In the genomic region with DNA sequence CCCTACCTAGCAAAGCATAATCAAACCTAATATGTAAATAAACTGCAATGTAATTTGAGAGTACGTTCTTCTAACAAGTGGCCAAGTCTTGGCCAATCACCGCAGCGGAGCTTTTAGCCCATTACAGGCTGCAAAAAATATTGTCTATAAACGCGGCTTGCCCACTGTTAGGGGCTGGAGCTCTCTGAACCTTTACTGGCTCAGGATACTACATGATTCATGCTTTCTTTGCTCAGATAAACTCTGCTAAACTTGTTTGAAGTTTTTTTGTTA, we compare ENCODE assay signal across 11 cellular contexts. TPM values are rescaled to one million over a fixed set of nuclear protein-coding genes. Genes with fewer than 3 reads are reported as not detected.
DNase-seq lines count a peak whose midpoint lies in the region; ATAC-seq and TF ChIP-seq lines count a peak whose summit lies in the region.
"Had no signal": no experiment of that assay in that cellular context is flagged by ENCODE, and none has a peak within 500 bp of the region (broad histone marks: within the 10 kb centered on the region; RNA-seq: fewer than 3 reads in every experiment).

No MANE protein-coding gene starts in this region.

- H3K4me3 ChIP-seq in HCT116 (replicated peaks in 1 of 2; ENCODE audit: low read depth in 1 of 2, low read length in 2 of 2) (no peak overlapping the region; a peak in 1 of 4 replicates), WERI-Rb-1 (ENCODE audit: low read depth, low read length) (peak overlapping the region; percentile 99), mucosa of rectum (ENCODE audit: low read length in 2 of 2) (peak overlapping the region; percentile 86 to 97)
- H3K4me3 ChIP-seq in effector memory CD4-positive, alpha-beta T cell (ENCODE audit: insufficient read depth, low read depth, low read length, poor library complexity, severe bottlenecking), result no peak overlapping the region

- POLR2A ChIA-PET in CD4-positive, alpha-beta T cell (lab: Charles Lee), result interaction anchor here (1.8 kb wide), 1 partner anchor 661 kb away, joined by 4 read pairs; a partner anchor contains a TSS
- POLR2A ChIA-PET in HCT116 (lab: Charles Lee), result no interaction called here
- POLR2A ChIA-PET in activated CD4-positive, alpha-beta T cell treated with anti-CD3 and anti-CD28 coated beads, Interleukin-2, amount 10 ng/mL, durations not matched to agents 7 days and 5 days (lab: Charles Lee), result no interaction called here

- no peaks in the 10 kb centered on the region for H3K9me2 ChIP-seq in HCT116 (ENCODE audit: insufficient read depth)

- CTCF ChIA-PET in CD4-positive, alpha-beta T cell (lab: Charles Lee), result no interaction called here
- CTCF ChIA-PET in HCT116 (lab: Charles Lee), result no interaction called here
- CTCF ChIA-PET in activated CD4-positive, alpha-beta T cell treated with anti-CD3 and anti-CD28 coated beads, Interleukin-2, amount 10 ng/mL, durations not matched to agents 7 days and 5 days (lab: Charles Lee), result no interaction called here

- ATAC-seq in CD4-positive, alpha-beta T cell (ENCODE audit: poor library complexity), result no peak
- ATAC-seq in HCT116 (no peak), GM21717 (IDR thresholded peaks at IDR 0.05; ENCODE audit: unreplicated experiment) (no peak), HG03571 (IDR thresholded peaks at IDR 0.05; ENCODE audit: unreplicated experiment) (no peak)

- peaks cover 38% of the 10 kb centered on the region for H3K79me2 ChIP-seq in HCT116 (ENCODE audit: insufficient read depth, low read length)

- intact Hi-C loops in CD4-positive, alpha-beta T cell (cut with DNase I, micrococcal nuclease), result loop anchor here (2.0 to 5.0 kb wide), 5 partner anchors 56 to 662 kb away; a partner anchor contains a TSS
- intact Hi-C loops in HCT116 (cut with micrococcal nuclease), result no loop called here

- H3K36me3 ChIP-seq in HCT116 (ENCODE audit: control insufficient read depth in 1 of 2, insufficient read depth in 2 of 2, low read length in 2 of 2) (no peaks in the 10 kb centered on the region), WERI-Rb-1 (no peaks in the 10 kb centered on the region; the same call in 1 of the 2 replicates), mucosa of rectum (ENCODE audit: control insufficient read depth in 2 of 2, insufficient read depth in 2 of 2, low read length in 2 of 2) (no peaks in the 10 kb centered on the region)
- no peaks in the 10 kb centered on the region for H3K36me3 ChIP-seq in effector memory CD4-positive, alpha-beta T cell (ENCODE audit: control insufficient read depth, insufficient read depth, low read length)

- H2AFZ ChIP-seq in HCT116 (ENCODE audit: low read depth, low read length, poor library complexity, severe bottlenecking), result peak overlapping the region; percentile 69

- peaks cover 79% of the 10 kb centered on the region for H3K4me1 Mint-ChIP-seq in CD4-positive, alpha-beta T cell (ENCODE audit: low read depth)
- H3K4me1 Mint-ChIP-seq in activated CD4-positive, alpha-beta T cell treated with anti-CD3 and anti-CD28 coated beads, Interleukin-2, amount 10 ng/mL, durations not matched to agents 7 days and 5 days, result peaks cover 35% of the 10 kb centered on the region

- H3K4me1 ChIP-seq in HCT116 (ENCODE audit: control insufficient read depth in 1 of 2, insufficient read depth in 2 of 2, low read length in 2 of 2) (peaks cover 0 to 18% of the 10 kb centered on the region in 2 experiments; a peak in 3 of 4 replicates), mucosa of rectum (ENCODE audit: control insufficient read depth in 2 of 2, insufficient read depth in 2 of 2, low read length in 2 of 2) (peaks cover 31 to 32% of the 10 kb centered on the region in 2 donors)
- peaks cover 8% of the 10 kb centered on the region for H3K4me1 ChIP-seq in effector memory CD4-positive, alpha-beta T cell (ENCODE audit: control insufficient read depth, insufficient read depth, low read length, poor library complexity, severe bottlenecking)

- peak overlapping the region; percentile 88 for H3K27ac Mint-ChIP-seq in CD4-positive, alpha-beta T cell
- H3K27ac Mint-ChIP-seq in activated CD4-positive, alpha-beta T cell treated with anti-CD3 and anti-CD28 coated beads, Interleukin-2, amount 10 ng/mL, durations not matched to agents 7 days and 5 days, result no peak overlapping the region

- H3K9ac ChIP-seq in HCT116 (ENCODE audit: low read length) (no peak overlapping the region), mucosa of rectum (ENCODE audit: low read depth in 1 of 2, low read length in 2 of 2) (no peak overlapping the region)

- BruUV-seq in HCT116 (replicated peaks; lab: Mats Ljungman, UMichigan), result no TSS peak

- H3K9me3 Mint-ChIP-seq in CD4-positive, alpha-beta T cell, result no peaks in the 10 kb centered on the region
- H3K9me3 Mint-ChIP-seq in activated CD4-positive, alpha-beta T cell treated with anti-CD3 and anti-CD28 coated beads, Interleukin-2, amount 10 ng/mL, durations not matched to agents 7 days and 5 days, result no peaks in the 10 kb centered on the region

- H3K27me3 Mint-ChIP-seq in CD4-positive, alpha-beta T cell, result no peaks in the 10 kb centered on the region
- H3K27me3 Mint-ChIP-seq in activated CD4-positive, alpha-beta T cell treated with anti-CD3 and anti-CD28 coated beads, Interleukin-2, amount 10 ng/mL, durations not matched to agents 7 days and 5 days, result no peaks in the 10 kb centered on the region

- DNase-seq in CD4-positive, alpha-beta T cell, result no peak
- DNase-seq in HCT116 (ENCODE audit: low read depth, low spot score) (no peak), WERI-Rb-1 (no peak)
- DNase-seq in activated CD4-positive, alpha-beta T cell treated with anti-CD3 and anti-CD28 coated beads, Interleukin-2, amount 10 ng/mL, durations not matched to agents 7 days and 5 days, result no peak
- no peak for DNase-seq in effector memory CD4-positive, alpha-beta T cell
- DNase-seq: activated CD4-positive, alpha-beta T cell treated with anti-CD3 and anti-CD28 coated beads for 1 hour; stimulated activated CD4-positive, alpha-beta T cell treated with anti-CD3 and anti-CD28 coated beads, Interleukin-15, amount 100 ng/mL, for 24 hours; substantia nigra had no signal

- peak overlapping the region; percentile 79 for H3K4me2 ChIP-seq in HCT116 (ENCODE audit: low read length)

- no peaks in the 10 kb centered on the region for H3K27me3 ChIP-seq in CD4-positive, alpha-beta T cell (ENCODE audit: control insufficient read depth, insufficient read depth, low read length)
- H3K27me3 ChIP-seq in HCT116 (ENCODE audit: insufficient read depth, low read length), result no peaks in the 10 kb centered on the region
- no peaks in the 10 kb centered on the region for H3K27me3 ChIP-seq in WERI-Rb-1 (ENCODE audit: insufficient read depth, low read depth, severe bottlenecking)
- H3K27me3 ChIP-seq in mucosa of rectum (ENCODE audit: control insufficient read depth in 2 of 2, insufficient read depth in 2 of 2, low read length in 2 of 2), result no peaks in the 10 kb centered on the region
- no peaks in the 10 kb centered on the region for H3K27me3 ChIP-seq in effector memory CD4-positive, alpha-beta T cell (replicated peaks; ENCODE audit: control insufficient read depth, insufficient read depth, low read length, poor library complexity, severe bottlenecking)

- no peaks in the 10 kb centered on the region for H3K9me3 ChIP-seq in CD4-positive, alpha-beta T cell (ENCODE audit: control insufficient read depth, low read length)
- H3K9me3 ChIP-seq in HCT116 (ENCODE audit: control insufficient read depth in 1 of 2, insufficient read depth in 1 of 2, low read depth in 1 of 2, low read length in 2 of 2), result no peaks in the 10 kb centered on the region
- no peaks in the 10 kb centered on the region for H3K9me3 ChIP-seq in WERI-Rb-1 (ENCODE audit: severe bottlenecking)
- H3K9me3 ChIP-seq in mucosa of rectum (ENCODE audit: control insufficient read depth in 2 of 2, low read length in 2 of 2), result no peaks in the 10 kb centered on the region
- H3K9me3 ChIP-seq in effector memory CD4-positive, alpha-beta T cell (ENCODE audit: control insufficient read depth, low read length), result no peaks in the 10 kb centered on the region

- TF ChIP-seq POLR2A in HCT116 (IDR thresholded peaks at IDR 0.05; ENCODE audit: borderline replicate concordance, extremely low read depth, insufficient read depth, insufficient read length), result no peak

- no peak overlapping the region for H3K4me3 Mint-ChIP-seq in CD4-positive, alpha-beta T cell
- no peak overlapping the region for H3K4me3 Mint-ChIP-seq in activated CD4-positive, alpha-beta T cell treated with anti-CD3 and anti-CD28 coated beads, Interleukin-2, amount 10 ng/mL, durations not matched to agents 7 days and 5 days

- H4K20me1 ChIP-seq in HCT116 (ENCODE audit: insufficient read depth), result peaks cover 4% of the 10 kb centered on the region; the same call in 1 of the 2 replicates

- TF ChIP-seq RAD21 in HCT116 (IDR thresholded peaks at IDR 0.05; ENCODE audit: low read depth), result no peak

- peaks cover 7% of the 10 kb centered on the region for H3K36me3 Mint-ChIP-seq in CD4-positive, alpha-beta T cell (ENCODE audit: low read depth)
- peaks cover 9% of the 10 kb centered on the region for H3K36me3 Mint-ChIP-seq in activated CD4-positive, alpha-beta T cell treated with anti-CD3 and anti-CD28 coated beads, Interleukin-2, amount 10 ng/mL, durations not matched to agents 7 days and 5 days (ENCODE audit: low read depth)

- no peak overlapping the region for H3K27ac ChIP-seq in CD4-positive, alpha-beta T cell (ENCODE audit: low read depth, low read length)
- no peak overlapping the region for H3K27ac ChIP-seq in HCT116 (ENCODE audit: low read depth, low read length)
- peak overlapping the region; percentile 88 for H3K27ac ChIP-seq in WERI-Rb-1
- peak overlapping the region; percentile 91 for H3K27ac ChIP-seq in mucosa of rectum (ENCODE audit: low read depth in 2 of 2, low read length in 2 of 2)
- H3K27ac ChIP-seq in effector memory CD4-positive, alpha-beta T cell (ENCODE audit: insufficient read depth, low read length, poor library complexity, severe bottlenecking), result no peak overlapping the region

- no peak for TF ChIP-seq CTCF in CD4-positive, alpha-beta T cell (IDR thresholded peaks at IDR 0.05)
- no peak for TF ChIP-seq CTCF in HCT116 (IDR thresholded peaks at IDR 0.05 in 2 of 3, conservative IDR thresholded peaks at IDR 0.05 in 1 of 3; ENCODE audit: borderline replicate concordance in 1 of 3, insufficient read depth in 1 of 3, low read depth in 2 of 3, low read length in 2 of 3)
- TF ChIP-seq CTCF in WERI-Rb-1 (IDR thresholded peaks at IDR 0.05; ENCODE audit: low read depth, low read length), result no peak

- RAD21 ChIA-PET in HCT116 (lab: Charles Lee; ENCODE audit: low non-redundant PET in 1 of 2, low total read pairs in 2 of 2, uncharacterized antibody in 2 of 2, unreplicated experiment in 2 of 2), result no interaction called here

RNA-seq across cellular contexts. Expression of a gene that starts 1.0 kb away (rescaled TPM):
- 10 to 100 TPM; 16.1 to 16.3 TPM for total RNA-seq in CD4-positive, alpha-beta T cell
- total RNA-seq in HCT116 (2021; ENCODE audit: unreplicated experiment), result 30.2 TPM
- polyA plus RNA-seq in HCT116 (2012), result 24.4 and 28.9 TPM in 2 replicates
- 10 to 100 TPM; 68.1 to 73.1 TPM for total RNA-seq in activated CD4-positive, alpha-beta T cell treated with anti-CD3 and anti-CD28 coated beads, Interleukin-2, amount 10 ng/mL, durations not matched to agents 7 days and 5 days

RNA-seq across cellular contexts. Expression of a gene that starts 57.4 kb away (rescaled TPM):
- total RNA-seq in CD4-positive, alpha-beta T cell, result 1 to 10 TPM; 2.9 to 4.0 TPM
- total RNA-seq in HCT116 (2021; ENCODE audit: unreplicated experiment), result 4.0 TPM
- polyA plus RNA-seq in HCT116 (2012), result 1.3 and 1.8 TPM in 2 replicates
- total RNA-seq in activated CD4-positive, alpha-beta T cell treated with anti-CD3 and anti-CD28 coated beads, Interleukin-2, amount 10 ng/mL, durations not matched to agents 7 days and 5 days, result 1 to 10 TPM; 3.6 to 3.8 TPM

Comparison
In these comparisons a context has a peak if more than half of its experiments do, and no peak if none do; other contexts are left out.
1. H3K27ac ChIP-seq: peak in WERI-Rb-1 (single experiment) and mucosa of rectum (2 of 2); none in CD4-positive, alpha-beta T cell (single experiment), HCT116 (single experiment) and effector memory CD4-positive, alpha-beta T cell (single experiment).
2. H3K4me3 ChIP-seq: peak in WERI-Rb-1 (single experiment) and mucosa of rectum (2 of 2); none in HCT116 (0 of 2) and effector memory CD4-positive, alpha-beta T cell (single experiment).